ENCODE assay signal across 23 cellular contexts in the genomic region with DNA sequence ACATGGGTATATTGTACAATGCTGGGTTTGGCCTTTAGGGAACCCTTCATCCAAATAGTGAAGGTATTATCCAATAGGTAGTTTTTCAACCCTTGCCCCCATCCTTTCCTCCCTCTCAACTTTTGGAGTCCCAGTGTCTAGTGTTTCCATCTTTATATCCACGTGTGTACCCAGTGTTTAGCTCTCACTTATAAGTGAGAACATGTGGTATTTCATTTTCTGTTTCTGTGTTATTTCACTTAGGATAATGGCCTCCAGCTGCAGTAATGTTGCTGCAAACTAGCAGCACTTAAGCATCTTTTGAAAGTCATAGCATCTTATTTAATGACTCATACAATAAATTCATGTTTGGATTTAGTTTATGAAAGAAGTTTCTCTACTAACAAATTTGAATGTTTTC.
DNase-seq lines count a peak whose midpoint lies in the region; ATAC-seq, FAIRE-seq and TF ChIP-seq lines count a peak whose summit lies in the region.
"Had no signal": no experiment of that assay in that cellular context is flagged by ENCODE, and none has a peak within 500 bp of the region (broad histone marks: within the 10 kb centered on the region; RNA-seq: fewer than 3 reads in every experiment).

No MANE protein-coding gene starts in this region.

- H3K27ac Mint-ChIP-seq in activated CD4-positive, alpha-beta T cell treated with anti-CD3 and anti-CD28 coated beads, Interleukin-2, amount 10 ng/mL, durations not matched to agents 24 days and 14 days, result no peak overlapping the region
- H3K27ac Mint-ChIP-seq: CD4-positive, alpha-beta memory T cell; IgD-negative memory B cell had no signal

- no peak for TF ChIP-seq POLR2A in HepG2 (IDR thresholded peaks at IDR 0.05; ENCODE audit: insufficient read depth in 1 of 2, low read depth in 2 of 2, low read length in 2 of 2)
- no peak for TF ChIP-seq POLR2A in right lobe of liver (IDR thresholded peaks at IDR 0.05)
- no peak for TF ChIP-seq POLR2A in gastrocnemius medialis (IDR thresholded peaks at IDR 0.05)

- POLR2A ChIA-PET in HepG2 (lab: Yijun Ruan, JAX), result no interaction called here

- no peak for FAIRE-seq in HepG2 (lab: Jason Lieb, UNC)

- H3K9me3 ChIP-seq in HepG2 (ENCODE audit: low read length), result no peaks in the 10 kb centered on the region
- H3K9me3 ChIP-seq in right lobe of liver, result no peaks in the 10 kb centered on the region
- H3K9me3 ChIP-seq in gastrocnemius medialis, result no peaks in the 10 kb centered on the region
- H3K9me3 ChIP-seq: BE2C had no signal

- no peaks in the 10 kb centered on the region for H3K36me3 Mint-ChIP-seq in activated CD4-positive, alpha-beta T cell treated with anti-CD3 and anti-CD28 coated beads, Interleukin-2, amount 10 ng/mL, durations not matched to agents 24 days and 14 days (ENCODE audit: low read depth)
- H3K36me3 Mint-ChIP-seq: CD4-positive, alpha-beta memory T cell; IgD-negative memory B cell had no signal

- H3K36me3 ChIP-seq in HepG2 (replicated peaks in 1 of 2; ENCODE audit: control insufficient read depth in 1 of 2, insufficient read depth in 2 of 2, low read length in 2 of 2) (no peaks in the 10 kb centered on the region), right lobe of liver (no peaks in the 10 kb centered on the region), gastrocnemius medialis (no peaks in the 10 kb centered on the region)
- H3K36me3 ChIP-seq: BE2C had no signal

- no peak overlapping the region for H2AFZ ChIP-seq in HepG2 (ENCODE audit: low read length)
- H2AFZ ChIP-seq: GM23248 had no signal

- H3K27ac ChIP-seq in HepG2 (ENCODE audit: extremely low read length, insufficient read depth, low read length) (no peak overlapping the region), right lobe of liver (no peak overlapping the region), gastrocnemius medialis (no peak overlapping the region)
- H3K27ac ChIP-seq: GM23248 had no signal

- H3K4me3 Mint-ChIP-seq in activated CD4-positive, alpha-beta T cell treated with anti-CD3 and anti-CD28 coated beads, Interleukin-2, amount 10 ng/mL, durations not matched to agents 24 days and 14 days, result no peak overlapping the region
- H3K4me3 Mint-ChIP-seq: CD4-positive, alpha-beta memory T cell; IgD-negative memory B cell had no signal

- H3K4me2 ChIP-seq in HepG2 (ENCODE audit: low read depth, low read length), result no peak overlapping the region

- in situ Hi-C loops in HepG2 (cut with HindIII; ENCODE audit: extremely low pct_ligation_motif_present, low pct_unique_long_range_greater_than_20kb), result no loop called here
- in situ Hi-C loops in gastrocnemius medialis (cut with MboI; ENCODE audit: low sequenced_read_pairs in 4 of 4), result no loop called here

- WGBS in HepG2 (ENCODE audit: low lambda C conversion rate), result 0% methylated on average over 1 of the region's 1 CpG
- 22% methylated on average over 1 of the region's 1 CpG for WGBS in right lobe of liver (ENCODE audit: insufficient coverage, low coverage, low lambda C conversion rate, missing lambda C conversion rate)

- H3K4me1 Mint-ChIP-seq in activated CD4-positive, alpha-beta T cell treated with anti-CD3 and anti-CD28 coated beads, Interleukin-2, amount 10 ng/mL, durations not matched to agents 24 days and 14 days, result no peaks in the 10 kb centered on the region
- H3K4me1 Mint-ChIP-seq: CD4-positive, alpha-beta memory T cell had no signal

- no peak overlapping the region for H3K9ac ChIP-seq in HepG2 (ENCODE audit: insufficient read depth, low read depth, low read length)
- H3K9ac ChIP-seq: GM23248 had no signal

- intact Hi-C loops in HepG2 (cut with micrococcal nuclease; ENCODE audit: unreplicated experiment) (no loop called here), right lobe of liver (cut with DNase I) (no loop called here), gastrocnemius medialis (cut with DNase I; ENCODE audit: low total_unique reads) (no loop called here)
- intact Hi-C loops in activated CD4-positive, alpha-beta T cell treated with anti-CD3 and anti-CD28 coated beads, Interleukin-2, amount 10 ng/mL, durations not matched to agents 24 days and 14 days (cut with micrococcal nuclease), result no loop called here

- TF ChIP-seq CTCF in HepG2 (CRISPR knock-in tag; IDR thresholded peaks at IDR 0.05) (no peak), right lobe of liver (IDR thresholded peaks at IDR 0.05) (no peak), gastrocnemius medialis (IDR thresholded peaks at IDR 0.05 in 4 of 5, conservative IDR thresholded peaks at IDR 0.05 in 1 of 5) (no peak)

- H4K20me1 ChIP-seq in HepG2 (ENCODE audit: insufficient read depth, low read length), result no peaks in the 10 kb centered on the region

- ATAC-seq in HepG2, result no peak
- ATAC-seq in right lobe of liver, result no peak
- ATAC-seq in GM19468 (IDR thresholded peaks at IDR 0.05; ENCODE audit: extremely low read depth, unreplicated experiment), result peak; percentile 41
- peak; percentile 33 for ATAC-seq in HG02870 (IDR thresholded peaks at IDR 0.05; ENCODE audit: unreplicated experiment)
- no peak for ATAC-seq in gastrocnemius medialis
- no peak for ATAC-seq in HG03521 (IDR thresholded peaks at IDR 0.05; ENCODE audit: unreplicated experiment)

- H3K9me3 Mint-ChIP-seq in activated CD4-positive, alpha-beta T cell treated with anti-CD3 and anti-CD28 coated beads, Interleukin-2, amount 10 ng/mL, durations not matched to agents 24 days and 14 days, result peaks cover 3% of the 10 kb centered on the region
- H3K9me3 Mint-ChIP-seq: IgD-negative memory B cell had no signal

- H3K27me3 Mint-ChIP-seq in activated CD4-positive, alpha-beta T cell treated with anti-CD3 and anti-CD28 coated beads, Interleukin-2, amount 10 ng/mL, durations not matched to agents 24 days and 14 days, result peaks cover 1% of the 10 kb centered on the region
- H3K27me3 Mint-ChIP-seq: IgD-negative memory B cell had no signal

- H3K4me3 ChIP-seq in HepG2 (replicated peaks in 1 of 3; ENCODE audit: insufficient read depth in 1 of 3, low read depth in 2 of 3, low read length in 3 of 3) (no peak overlapping the region), right lobe of liver (no peak overlapping the region), gastrocnemius medialis (no peak overlapping the region)
- H3K4me3 ChIP-seq: GM23248 had no signal

- CTCF ChIA-PET in HepG2 (lab: Yijun Ruan, JAX; ENCODE audit: low intra/inter-chr PET ratio, low total read pairs), result no interaction called here

- no TSS peak for BruUV-seq in HepG2 (replicated peaks; lab: Mats Ljungman, UMichigan)

- DNase-seq in HepG2 (ENCODE audit: low spot score), result no peak
- no peak for DNase-seq in right lobe of liver
- DNase-seq in GF-D8 (lab: John Stamatoyannopoulos, UW), result no peak
- no peak for DNase-seq in gastrocnemius medialis
- no peak for DNase-seq in activated CD4-positive, alpha-beta T cell treated with anti-CD3 and anti-CD28 coated beads, Interleukin-2, amount 10 ng/mL, durations not matched to agents 24 days and 14 days
- DNase-seq: 8988T; BE2C; Calu3; CD4-positive, alpha-beta memory T cell; DMS53; GM23248; HCEC 1CT; Kasumi-1; NCI-H187 treated with DMSO at 0.1 percent for 48 hours; NCI-H526 treated with DMSO at 0.1 percent for 48 hours; NK-92 treated with Interleukin-12 subunit alpha and Interleukin-12 subunit beta, amount 100 ng/mL, for 24 hours; OCI-M1; RPMI8226; SW 1271 had no signal

- H3K27me3 ChIP-seq in HepG2 (ENCODE audit: control insufficient read depth in 1 of 2, insufficient read depth in 2 of 2, low read length in 2 of 2) (peaks cover 0 to 7% of the 10 kb centered on the region in 2 experiments; a peak in 1 of 5 replicates), right lobe of liver (no peaks in the 10 kb centered on the region), gastrocnemius medialis (no peaks in the 10 kb centered on the region)

- no peak for TF ChIP-seq EP300 in HepG2 (IDR thresholded peaks at IDR 0.05; ENCODE audit: low read depth in 2 of 2, low read length in 2 of 2)
- TF ChIP-seq EP300 in HepG2 (CRISPR knock-in tag; IDR thresholded peaks at IDR 0.05; ENCODE audit: borderline replicate concordance), result no peak

- H3K79me2 ChIP-seq in HepG2 (ENCODE audit: insufficient read depth, low read length), result no peaks in the 10 kb centered on the region

- no peak for TF ChIP-seq RAD21 in HepG2 (CRISPR knock-in tag; IDR thresholded peaks at IDR 0.05)

- H3K4me1 ChIP-seq in HepG2 (ENCODE audit: insufficient read depth, low read length) (no peaks in the 10 kb centered on the region), right lobe of liver (no peaks in the 10 kb centered on the region), gastrocnemius medialis (no peaks in the 10 kb centered on the region)
- H3K4me1 ChIP-seq: BE2C had no signal

TF ChIP-seq in HepG2, 621 proteins besides CTCF, POLR2A, EP300 and RAD21 (continues in another document):
- TF ChIP-seq, protein P1, sequence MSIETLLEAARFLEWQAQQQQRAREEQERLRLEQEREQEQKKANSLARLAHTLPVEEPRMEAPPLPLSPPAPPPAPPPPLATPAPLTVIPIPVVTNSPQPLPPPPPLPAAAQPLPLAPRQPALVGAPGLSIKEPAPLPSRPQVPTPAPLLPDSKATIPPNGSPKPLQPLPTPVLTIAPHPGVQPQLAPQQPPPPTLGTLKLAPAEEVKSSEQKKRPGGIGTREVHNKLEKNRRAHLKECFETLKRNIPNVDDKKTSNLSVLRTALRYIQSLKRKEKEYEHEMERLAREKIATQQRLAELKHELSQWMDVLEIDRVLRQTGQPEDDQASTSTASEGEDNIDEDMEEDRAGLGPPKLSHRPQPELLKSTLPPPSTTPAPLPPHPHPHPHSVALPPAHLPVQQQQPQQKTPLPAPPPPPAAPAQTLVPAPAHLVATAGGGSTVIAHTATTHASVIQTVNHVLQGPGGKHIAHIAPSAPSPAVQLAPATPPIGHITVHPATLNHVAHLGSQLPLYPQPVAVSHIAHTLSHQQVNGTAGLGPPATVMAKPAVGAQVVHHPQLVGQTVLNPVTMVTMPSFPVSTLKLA (IDR thresholded peaks at IDR 0.05), result peak; percentile 94
- TF ChIP-seq MEIS1 (CRISPR knock-in tag; IDR thresholded peaks at IDR 0.05; ENCODE audit: borderline replicate concordance) (no peak), ELF4 (CRISPR knock-in tag; IDR thresholded peaks at IDR 0.05; ENCODE audit: borderline replicate concordance) (no peak), ATM (IDR thresholded peaks at IDR 0.05; ENCODE audit: borderline replicate concordance) (no peak), ZNF672 (CRISPR knock-in tag; IDR thresholded peaks at IDR 0.05) (no peak), NBN (conservative IDR thresholded peaks at IDR 0.05) (no peak)
- TF ChIP-seq, protein P2, sequence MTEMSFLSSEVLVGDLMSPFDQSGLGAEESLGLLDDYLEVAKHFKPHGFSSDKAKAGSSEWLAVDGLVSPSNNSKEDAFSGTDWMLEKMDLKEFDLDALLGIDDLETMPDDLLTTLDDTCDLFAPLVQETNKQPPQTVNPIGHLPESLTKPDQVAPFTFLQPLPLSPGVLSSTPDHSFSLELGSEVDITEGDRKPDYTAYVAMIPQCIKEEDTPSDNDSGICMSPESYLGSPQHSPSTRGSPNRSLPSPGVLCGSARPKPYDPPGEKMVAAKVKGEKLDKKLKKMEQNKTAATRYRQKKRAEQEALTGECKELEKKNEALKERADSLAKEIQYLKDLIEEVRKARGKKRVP (CRISPR knock-in tag; IDR thresholded peaks at IDR 0.05), result no peak

Comparison
In these comparisons a context has a peak if more than half of its experiments do, and no peak if none do; other contexts are left out.
1. ATAC-seq: peak in GM19468 (single experiment) and HG02870 (single experiment); none in HepG2 (single experiment), right lobe of liver (0 of 4), gastrocnemius medialis (0 of 2) and HG03521 (single experiment).